Comparison of ENCODE assay signal across 21 cellular contexts in the genomic region with DNA sequence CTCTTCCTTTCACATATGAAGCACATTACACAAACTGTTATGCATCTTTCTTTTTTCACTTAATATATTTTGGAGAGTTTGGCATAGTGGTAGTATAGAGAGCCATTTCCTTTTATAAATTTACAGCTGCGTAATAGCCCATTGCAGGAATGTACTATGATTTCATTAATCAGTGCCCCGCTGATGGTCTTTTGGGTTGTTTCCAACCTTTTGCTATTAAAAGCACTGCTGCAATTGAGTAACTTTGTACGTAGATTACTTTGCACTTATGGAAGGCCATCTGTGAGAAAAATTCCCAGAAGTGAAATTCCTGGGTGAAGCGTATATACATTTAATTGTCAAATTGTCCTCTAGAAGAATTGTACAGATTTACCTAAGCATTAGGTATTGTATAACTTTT.
A peak's percentile ranks its signal among the peaks of the same experiment; 100 is the strongest.
DNase-seq lines count a peak whose midpoint lies in the region; ATAC-seq and TF ChIP-seq lines count a peak whose summit lies in the region.
"Had no signal": no experiment of that assay in that cellular context is flagged by ENCODE, and none has a peak within 500 bp of the region (broad histone marks: within the 10 kb centered on the region; RNA-seq: fewer than 3 reads in every experiment).

No MANE protein-coding gene starts in this region.

- H3K4me1 ChIP-seq in A673 (ENCODE audit: insufficient read depth, low read length, poor library complexity, severe bottlenecking) (no peaks in the 10 kb centered on the region), mesenchymal stem cell (ENCODE audit: control insufficient read depth, insufficient read depth, low read depth, low read length) (no peaks in the 10 kb centered on the region)
- H3K4me1 ChIP-seq: BE2C; BLaER1 treated with 17β-estradiol and CSF1 and Interleukin-3, amounts not matched to agents 10 nM and 100 nM had no signal

- H3K27ac ChIP-seq in A673 (ENCODE audit: low read depth, low read length, poor library complexity, severe bottlenecking) (no peak overlapping the region), mesenchymal stem cell (ENCODE audit: low read length, poor library complexity, severe bottlenecking) (no peak overlapping the region)
- H3K27ac ChIP-seq: 22Rv1; BLaER1 treated with 17β-estradiol and CSF1 and Interleukin-3, amounts not matched to agents 10 nM and 100 nM had no signal

- intact Hi-C loops in A673 (cut with micrococcal nuclease; ENCODE audit: unreplicated experiment): no loop called here

- WGBS in mesenchymal stem cell: 79% methylated on average over 2 of the region's 4 CpGs

- no peak overlapping the region for H3K27ac Mint-ChIP-seq in nephron progenitor cell
- H3K27ac Mint-ChIP-seq: CD14-positive monocyte; CD4-positive, alpha-beta T cell; CD8-positive, alpha-beta memory T cell; GM23338; H9 had no signal

- H3K27me3 Mint-ChIP-seq in nephron progenitor cell (ENCODE audit: low read depth, poor library complexity): no peaks in the 10 kb centered on the region
- H3K27me3 Mint-ChIP-seq: CD4-positive, alpha-beta T cell; CD8-positive, alpha-beta memory T cell had no signal

- POLR2A ChIA-PET in A673 (lab: Charles Lee; ENCODE audit: low non-redundant PET): no interaction called here

- no peak overlapping the region for H2BK15ac ChIP-seq in mesenchymal stem cell (ENCODE audit: low read depth, poor library complexity, severe bottlenecking)

- no peaks in the 10 kb centered on the region for H3K9me3 Mint-ChIP-seq in nephron progenitor cell
- H3K9me3 Mint-ChIP-seq: CD4-positive, alpha-beta T cell; GM23338; H9 had no signal

- no peak overlapping the region for H4K91ac ChIP-seq in mesenchymal stem cell (ENCODE audit: low read length)

- no peak overlapping the region for H2BK120ac ChIP-seq in mesenchymal stem cell (ENCODE audit: low read depth, low read length)

- H3K9ac ChIP-seq in mesenchymal stem cell (ENCODE audit: low read length): no peak overlapping the region
- H3K9ac ChIP-seq: BLaER1 treated with 17β-estradiol and CSF1 and Interleukin-3, amounts not matched to agents 10 nM and 100 nM had no signal

- H3K4me3 ChIP-seq in A673 (ENCODE audit: low read depth, low read length, poor library complexity, severe bottlenecking): no peak overlapping the region
- no peak overlapping the region for H3K4me3 ChIP-seq in mesenchymal stem cell (ENCODE audit: insufficient read depth in 1 of 2, low read depth in 1 of 2, low read length in 2 of 2)
- H3K4me3 ChIP-seq: BLaER1 treated with 17β-estradiol and CSF1 and Interleukin-3, amounts not matched to agents 10 nM and 100 nM; GM23338 had no signal

- H3K4me2 ChIP-seq in mesenchymal stem cell (ENCODE audit: low read length, poor library complexity, severe bottlenecking): no peak overlapping the region
- H3K4me2 ChIP-seq: BLaER1 treated with 17β-estradiol and CSF1 and Interleukin-3, amounts not matched to agents 10 nM and 100 nM; GM23338 had no signal

- H3K27me3 ChIP-seq in A673 (replicated peaks; ENCODE audit: insufficient read depth, low read depth, low read length, poor library complexity): no peaks in the 10 kb centered on the region
- H3K27me3 ChIP-seq in mesenchymal stem cell (ENCODE audit: control insufficient read depth in 1 of 2, insufficient read depth in 1 of 2, low read length in 2 of 2): no peaks in the 10 kb centered on the region
- H3K27me3 ChIP-seq: BE2C; BLaER1 treated with 17β-estradiol and CSF1 and Interleukin-3, amounts not matched to agents 10 nM and 100 nM had no signal

- DNase-seq in DMS 273 (lab: John Stamatoyannopoulos, UW; ENCODE audit: unreplicated experiment): peak; percentile 39
- no peak for DNase-seq in DMS 273 treated with DMSO at 0.1 percent for 48 hours (lab: John Stamatoyannopoulos, UW)
- peak; percentile 7 for DNase-seq in A673 (ENCODE audit: low spot score)
- DNase-seq in amniotic epithelial cell (ENCODE audit: low read depth): peak; percentile 27
- DNase-seq in mesenchymal stem cell: peak; percentile 76
- no peak for DNase-seq in nephron progenitor cell
- no peak for DNase-seq in NCI-H146 treated with DMSO at 0.1 percent for 48 hours (lab: John Stamatoyannopoulos, UW; ENCODE audit: unreplicated experiment)
- DNase-seq: ACHN; AML-193; BE2C; CD4-positive, alpha-beta T cell; CD8-positive, alpha-beta memory T cell; DMS153; DND-41; H9 had no signal

- H2BK5ac ChIP-seq in mesenchymal stem cell (ENCODE audit: low read depth, low read length, poor library complexity, severe bottlenecking): no peak overlapping the region

- H3K23ac ChIP-seq in mesenchymal stem cell (ENCODE audit: low read length in 2 of 2): no peak overlapping the region

- H2AK5ac ChIP-seq in mesenchymal stem cell (ENCODE audit: low read length, severe bottlenecking): no peak overlapping the region

- no peak overlapping the region for H3K18ac ChIP-seq in mesenchymal stem cell (ENCODE audit: low read depth in 1 of 2, low read length in 2 of 2)

- H3K4ac ChIP-seq in mesenchymal stem cell (ENCODE audit: low read depth in 1 of 2, low read length in 2 of 2): no peak overlapping the region

- H3K4me3 Mint-ChIP-seq in nephron progenitor cell: no peak overlapping the region
- H3K4me3 Mint-ChIP-seq: CD14-positive monocyte; CD4-positive, alpha-beta T cell; CD8-positive, alpha-beta memory T cell; GM23338; H9 had no signal

- no peaks in the 10 kb centered on the region for H3K79me1 ChIP-seq in mesenchymal stem cell (replicated peaks; ENCODE audit: low read length, poor library complexity, severe bottlenecking)

- H3K36me3 ChIP-seq in A673 (ENCODE audit: insufficient read depth, low read length, poor library complexity, severe bottlenecking) (no peaks in the 10 kb centered on the region), mesenchymal stem cell (ENCODE audit: control insufficient read depth in 1 of 2, insufficient read depth in 2 of 2, low read depth in 1 of 2, low read length in 2 of 2) (no peaks in the 10 kb centered on the region)
- H3K36me3 ChIP-seq: BE2C; BLaER1 treated with 17β-estradiol and CSF1 and Interleukin-3, amounts not matched to agents 10 nM and 100 nM had no signal

- ATAC-seq in GM21619 (IDR thresholded peaks at IDR 0.05; ENCODE audit: unreplicated experiment): no peak
- ATAC-seq: GM23338, HCT116 had no signal

- no peaks in the 10 kb centered on the region for H3K36me3 Mint-ChIP-seq in nephron progenitor cell (ENCODE audit: low read depth)
- H3K36me3 Mint-ChIP-seq: CD14-positive monocyte; CD8-positive, alpha-beta memory T cell had no signal

- H3K4me1 Mint-ChIP-seq in nephron progenitor cell: peaks cover 6% of the 10 kb centered on the region
- H3K4me1 Mint-ChIP-seq: CD14-positive monocyte; CD8-positive, alpha-beta memory T cell had no signal

- TF ChIP-seq CTCF in A673 (conservative IDR thresholded peaks at IDR 0.05; ENCODE audit: low read depth, low read length): no peak
- no peak for TF ChIP-seq CTCF in nephron progenitor cell (IDR thresholded peaks at IDR 0.05)

- no peak overlapping the region for H4K8ac ChIP-seq in mesenchymal stem cell (ENCODE audit: low read length)

- CTCF ChIA-PET in A673 (lab: Charles Lee): no interaction called here

- no TSS peak for BruUV-seq in A673 (replicated peaks; lab: Mats Ljungman, UMichigan)

- H3K14ac ChIP-seq in mesenchymal stem cell (ENCODE audit: low read length in 2 of 2): no peak overlapping the region

- H3K9me3 ChIP-seq in A673 (ENCODE audit: low read depth, low read length, poor library complexity, severe bottlenecking): no peaks in the 10 kb centered on the region
- no peaks in the 10 kb centered on the region for H3K9me3 ChIP-seq in mesenchymal stem cell (ENCODE audit: control insufficient read depth, low read length)
- H3K9me3 ChIP-seq: BE2C; BLaER1 treated with 17β-estradiol and CSF1 and Interleukin-3, amounts not matched to agents 10 nM and 100 nM had no signal

- no peak overlapping the region for H2BK12ac ChIP-seq in mesenchymal stem cell (ENCODE audit: low read length in 2 of 2)

- no peak overlapping the region for H2AFZ ChIP-seq in mesenchymal stem cell (ENCODE audit: low read depth, low read length)
- H2AFZ ChIP-seq: GM23338 had no signal

Comparison
In these comparisons a context has a peak if more than half of its experiments do, and no peak if none do; other contexts are left out.
1. DNase-seq: peak in DMS 273 (single experiment), A673 (single experiment), amniotic epithelial cell (single experiment) and mesenchymal stem cell (single experiment); none in DMS 273 treated with DMSO at 0.1 percent for 48 hours (single experiment), nephron progenitor cell (single experiment) and NCI-H146 treated with DMSO at 0.1 percent for 48 hours (single experiment).